1 cellular context compared by ENCODE assay signal in the genomic region with DNA sequence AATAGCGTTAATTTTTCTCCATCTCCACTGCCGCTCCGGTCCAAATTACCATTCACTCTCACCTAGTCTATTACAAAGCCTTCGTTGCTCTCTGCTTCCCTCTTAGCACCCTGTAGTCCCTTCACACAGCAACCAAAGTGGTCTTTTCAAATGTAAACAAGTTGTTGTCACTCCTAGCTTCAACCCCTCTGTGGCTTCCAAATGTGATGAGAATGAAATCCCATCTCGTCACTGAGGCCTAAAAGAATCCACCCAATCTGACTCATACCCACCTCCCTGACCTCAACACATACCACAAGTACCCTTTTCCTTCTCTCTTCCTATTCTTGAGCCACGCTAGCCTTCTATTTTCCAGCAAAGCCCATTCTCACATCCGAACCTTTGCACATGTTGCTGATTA.
TF ChIP-seq lines count a peak whose summit lies in the region.

No MANE protein-coding gene starts in this region.

TF ChIP-seq in GM23338, 12 proteins besides CTCF, POLR2A, EP300 and RAD21 (continued from another document):
- TF ChIP-seq, protein P1, sequence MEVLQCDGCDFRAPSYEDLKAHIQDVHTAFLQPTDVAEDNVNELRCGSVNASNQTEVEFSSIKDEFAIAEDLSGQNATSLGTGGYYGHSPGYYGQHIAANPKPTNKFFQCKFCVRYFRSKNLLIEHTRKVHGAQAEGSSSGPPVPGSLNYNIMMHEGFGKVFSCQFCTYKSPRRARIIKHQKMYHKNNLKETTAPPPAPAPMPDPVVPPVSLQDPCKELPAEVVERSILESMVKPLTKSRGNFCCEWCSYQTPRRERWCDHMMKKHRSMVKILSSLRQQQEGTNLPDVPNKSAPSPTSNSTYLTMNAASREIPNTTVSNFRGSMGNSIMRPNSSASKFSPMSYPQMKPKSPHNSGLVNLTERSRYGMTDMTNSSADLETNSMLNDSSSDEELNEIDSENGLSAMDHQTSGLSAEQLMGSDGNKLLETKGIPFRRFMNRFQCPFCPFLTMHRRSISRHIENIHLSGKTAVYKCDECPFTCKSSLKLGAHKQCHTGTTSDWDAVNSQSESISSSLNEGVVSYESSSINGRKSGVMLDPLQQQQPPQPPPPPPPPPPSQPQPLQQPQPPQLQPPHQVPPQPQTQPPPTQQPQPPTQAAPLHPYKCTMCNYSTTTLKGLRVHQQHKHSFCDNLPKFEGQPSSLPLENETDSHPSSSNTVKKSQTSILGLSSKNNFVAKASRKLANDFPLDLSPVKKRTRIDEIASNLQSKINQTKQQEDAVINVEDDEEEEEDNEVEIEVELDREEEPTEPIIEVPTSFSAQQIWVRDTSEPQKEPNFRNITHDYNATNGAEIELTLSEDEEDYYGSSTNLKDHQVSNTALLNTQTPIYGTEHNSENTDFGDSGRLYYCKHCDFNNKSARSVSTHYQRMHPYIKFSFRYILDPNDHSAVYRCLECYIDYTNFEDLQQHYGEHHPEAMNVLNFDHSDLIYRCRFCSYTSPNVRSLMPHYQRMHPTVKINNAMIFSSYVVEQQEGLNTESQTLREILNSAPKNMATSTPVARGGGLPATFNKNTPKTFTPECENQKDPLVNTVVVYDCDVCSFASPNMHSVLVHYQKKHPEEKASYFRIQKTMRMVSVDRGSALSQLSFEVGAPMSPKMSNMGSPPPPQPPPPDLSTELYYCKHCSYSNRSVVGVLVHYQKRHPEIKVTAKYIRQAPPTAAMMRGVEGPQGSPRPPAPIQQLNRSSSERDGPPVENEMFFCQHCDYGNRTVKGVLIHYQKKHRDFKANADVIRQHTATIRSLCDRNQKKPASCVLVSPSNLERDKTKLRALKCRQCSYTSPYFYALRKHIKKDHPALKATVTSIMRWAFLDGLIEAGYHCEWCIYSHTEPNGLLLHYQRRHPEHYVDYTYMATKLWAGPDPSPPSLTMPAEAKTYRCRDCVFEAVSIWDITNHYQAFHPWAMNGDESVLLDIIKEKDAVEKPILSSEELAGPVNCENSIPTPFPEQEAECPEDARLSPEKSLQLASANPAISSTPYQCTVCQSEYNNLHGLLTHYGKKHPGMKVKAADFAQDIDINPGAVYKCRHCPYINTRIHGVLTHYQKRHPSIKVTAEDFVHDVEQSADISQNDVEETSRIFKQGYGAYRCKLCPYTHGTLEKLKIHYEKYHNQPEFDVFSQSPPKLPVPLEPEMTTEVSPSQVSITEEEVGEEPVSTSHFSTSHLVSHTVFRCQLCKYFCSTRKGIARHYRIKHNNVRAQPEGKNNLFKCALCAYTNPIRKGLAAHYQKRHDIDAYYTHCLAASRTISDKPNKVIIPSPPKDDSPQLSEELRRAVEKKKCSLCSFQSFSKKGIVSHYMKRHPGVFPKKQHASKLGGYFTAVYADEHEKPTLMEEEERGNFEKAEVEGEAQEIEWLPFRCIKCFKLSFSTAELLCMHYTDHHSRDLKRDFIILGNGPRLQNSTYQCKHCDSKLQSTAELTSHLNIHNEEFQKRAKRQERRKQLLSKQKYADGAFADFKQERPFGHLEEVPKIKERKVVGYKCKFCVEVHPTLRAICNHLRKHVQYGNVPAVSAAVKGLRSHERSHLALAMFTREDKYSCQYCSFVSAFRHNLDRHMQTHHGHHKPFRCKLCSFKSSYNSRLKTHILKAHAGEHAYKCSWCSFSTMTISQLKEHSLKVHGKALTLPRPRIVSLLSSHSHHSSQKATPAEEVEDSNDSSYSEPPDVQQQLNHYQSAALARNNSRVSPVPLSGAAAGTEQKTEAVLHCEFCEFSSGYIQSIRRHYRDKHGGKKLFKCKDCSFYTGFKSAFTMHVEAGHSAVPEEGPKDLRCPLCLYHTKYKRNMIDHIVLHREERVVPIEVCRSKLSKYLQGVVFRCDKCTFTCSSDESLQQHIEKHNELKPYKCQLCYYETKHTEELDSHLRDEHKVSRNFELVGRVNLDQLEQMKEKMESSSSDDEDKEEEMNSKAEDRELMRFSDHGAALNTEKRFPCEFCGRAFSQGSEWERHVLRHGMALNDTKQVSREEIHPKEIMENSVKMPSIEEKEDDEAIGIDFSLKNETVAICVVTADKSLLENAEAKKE (CRISPR knock-in tag; IDR thresholded peaks at IDR 0.05): no peak
